ENCODE assay signal across 21 cellular contexts in the genomic region with DNA sequence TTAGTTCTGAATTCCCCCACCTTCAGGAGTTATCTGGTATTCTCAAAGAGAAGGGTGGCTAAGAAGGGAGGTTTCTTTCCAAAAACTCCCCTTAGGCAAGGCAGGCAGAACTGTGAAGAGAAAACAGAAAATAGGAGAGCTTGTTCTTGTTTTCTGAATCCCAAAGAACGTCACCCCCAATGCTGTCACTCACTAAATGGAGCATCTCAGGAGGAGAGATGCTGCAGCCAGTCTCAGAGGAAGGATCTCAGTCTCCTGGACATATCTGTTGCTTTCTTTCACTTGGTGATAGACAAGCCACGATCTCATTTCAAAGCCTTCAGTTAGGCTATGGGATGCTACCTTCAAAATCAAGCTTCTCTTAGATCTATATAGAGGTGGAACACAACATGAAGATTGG. TPM values are rescaled to one million over a fixed set of nuclear protein-coding genes. Genes with fewer than 3 reads are reported as not detected.
DNase-seq lines count a peak whose midpoint lies in the region; ATAC-seq and TF ChIP-seq lines count a peak whose summit lies in the region.
"Had no signal": no experiment of that assay in that cellular context is flagged by ENCODE, and none has a peak within 500 bp of the region (broad histone marks: within the 10 kb centered on the region; RNA-seq: fewer than 3 reads in every experiment).

No MANE protein-coding gene starts in this region.

- intact Hi-C loops in natural killer cell (cut with micrococcal nuclease), result no loop called here
- intact Hi-C loops in activated T-helper 1 cell treated with anti-CD3 and anti-CD28 coated beads, Interleukin-12 subunit alpha, Interleukin-12 subunit beta, Interleukin-2, Interleukin-4 antibody, amounts not matched to agents 30 ng/mL and 10 ng/mL and 1 ng/mL, durations not matched to agents 14 hours and 24 hours and 36 hours (cut with micrococcal nuclease), result no loop called here

- no peaks in the 10 kb centered on the region for H3K27me3 Mint-ChIP-seq in T-helper 1 cell treated with Interleukin-12 subunit alpha and Interleukin-12 subunit beta and Interleukin-4 antibody, amounts not matched to agents 30 μg/mL and 1 μg/mL, for 36 hours (ENCODE audit: low read depth)
- peaks cover 0 to 3% of the 10 kb centered on the region in 2 donors for H3K27me3 Mint-ChIP-seq in natural killer cell treated with Interleukin-12 subunit alpha and Interleukin-12 subunit beta and Interleukin-15 and Interleukin-18, amount 100 ng/mL, for 72 hours
- peaks cover 0 to 1% of the 10 kb centered on the region in 2 donors for H3K27me3 Mint-ChIP-seq in natural killer cell (ENCODE audit: low read depth in 2 of 2)
- H3K27me3 Mint-ChIP-seq in activated T-helper 1 cell treated with anti-CD3 and anti-CD28 coated beads, Interleukin-12 subunit alpha, Interleukin-12 subunit beta, Interleukin-2, Interleukin-4 antibody, amounts not matched to agents 30 ng/mL and 10 ng/mL and 1 ng/mL, durations not matched to agents 14 hours and 24 hours and 36 hours (ENCODE audit: insufficient read depth), result no peaks in the 10 kb centered on the region
- H3K27me3 Mint-ChIP-seq in stimulated activated memory B cell treated with anti-CD40 and anti-IgM and Interleukin-4, amounts not matched to agents 10 μg/mL and 1 μg/mL and 100 μg/mL, for 72 hours, result peaks cover 17% of the 10 kb centered on the region
- H3K27me3 Mint-ChIP-seq: CD4-positive, CD25-positive, alpha-beta regulatory T cell had no signal

- no peak overlapping the region for H3K4me3 Mint-ChIP-seq in T-helper 1 cell treated with Interleukin-12 subunit alpha and Interleukin-12 subunit beta and Interleukin-4 antibody, amounts not matched to agents 30 μg/mL and 1 μg/mL, for 36 hours
- peak overlapping the region; percentile 59 for H3K4me3 Mint-ChIP-seq in natural killer cell treated with Interleukin-12 subunit alpha and Interleukin-12 subunit beta and Interleukin-15 and Interleukin-18, amount 100 ng/mL, for 72 hours
- no peak overlapping the region for H3K4me3 Mint-ChIP-seq in natural killer cell
- peak overlapping the region; percentile 27 for H3K4me3 Mint-ChIP-seq in activated T-helper 1 cell treated with anti-CD3 and anti-CD28 coated beads, Interleukin-12 subunit alpha, Interleukin-12 subunit beta, Interleukin-2, Interleukin-4 antibody, amounts not matched to agents 30 ng/mL and 10 ng/mL and 1 ng/mL, durations not matched to agents 14 hours and 24 hours and 36 hours
- H3K4me3 Mint-ChIP-seq in stimulated activated memory B cell treated with anti-CD40 and anti-IgM and Interleukin-4, amounts not matched to agents 10 μg/mL and 1 μg/mL and 100 μg/mL, for 72 hours, result no peak overlapping the region
- H3K4me3 Mint-ChIP-seq: CD4-positive, CD25-positive, alpha-beta regulatory T cell; HFFc6 had no signal

- DNase-seq in T-helper 1 cell (no peak), natural killer cell (no peak), NCI-H69 (lab: John Stamatoyannopoulos, UW) (no peak)
- DNase-seq in natural killer cell treated with Interleukin-12 subunit alpha and Interleukin-12 subunit beta and Interleukin-15 and Interleukin-18, amount 100 ng/mL, for 72 hours (ENCODE audit: low spot score), result no peak
- no peak for DNase-seq in activated T-helper 1 cell treated with anti-CD3 and anti-CD28 coated beads, Interleukin-12 subunit alpha, Interleukin-12 subunit beta, Interleukin-2, Interleukin-4 antibody, amounts not matched to agents 30 ng/mL and 10 ng/mL and 1 ng/mL, durations not matched to agents 14 hours and 24 hours and 36 hours (ENCODE audit: low spot score)
- DNase-seq: Caco-2; CD4-positive, CD25-positive, alpha-beta regulatory T cell; DMS153; GF-D8; H7; HFFc6; KG1; NCI-H1417 treated with DMSO at 0.1 percent for 48 hours; NCI-H187 treated with DMSO at 0.1 percent for 48 hours; NCI-H2227 treated with DMSO at 0.1 percent for 48 hours; NCI-H524; SJCRH30 had no signal

- H3K36me3 Mint-ChIP-seq in T-helper 1 cell treated with Interleukin-12 subunit alpha and Interleukin-12 subunit beta and Interleukin-4 antibody, amounts not matched to agents 30 μg/mL and 1 μg/mL, for 36 hours (ENCODE audit: low read depth), result no peaks in the 10 kb centered on the region
- no peaks in the 10 kb centered on the region for H3K36me3 Mint-ChIP-seq in natural killer cell treated with Interleukin-12 subunit alpha and Interleukin-12 subunit beta and Interleukin-15 and Interleukin-18, amount 100 ng/mL, for 72 hours
- H3K36me3 Mint-ChIP-seq in natural killer cell, result no peaks in the 10 kb centered on the region
- H3K36me3 Mint-ChIP-seq in activated T-helper 1 cell treated with anti-CD3 and anti-CD28 coated beads, Interleukin-12 subunit alpha, Interleukin-12 subunit beta, Interleukin-2, Interleukin-4 antibody, amounts not matched to agents 30 ng/mL and 10 ng/mL and 1 ng/mL, durations not matched to agents 14 hours and 24 hours and 36 hours (ENCODE audit: low read depth), result no peaks in the 10 kb centered on the region
- H3K36me3 Mint-ChIP-seq in stimulated activated memory B cell treated with anti-CD40 and anti-IgM and Interleukin-4, amounts not matched to agents 10 μg/mL and 1 μg/mL and 100 μg/mL, for 72 hours, result no peaks in the 10 kb centered on the region
- H3K36me3 Mint-ChIP-seq: CD4-positive, CD25-positive, alpha-beta regulatory T cell had no signal

- peak overlapping the region; percentile 41 for H3K27ac Mint-ChIP-seq in T-helper 1 cell treated with Interleukin-12 subunit alpha and Interleukin-12 subunit beta and Interleukin-4 antibody, amounts not matched to agents 30 μg/mL and 1 μg/mL, for 36 hours
- H3K27ac Mint-ChIP-seq in natural killer cell treated with Interleukin-12 subunit alpha and Interleukin-12 subunit beta and Interleukin-15 and Interleukin-18, amount 100 ng/mL, for 72 hours, result peak overlapping the region; percentile 20 to 95
- H3K27ac Mint-ChIP-seq in natural killer cell, result no peak overlapping the region
- peak overlapping the region; percentile 84 for H3K27ac Mint-ChIP-seq in activated T-helper 1 cell treated with anti-CD3 and anti-CD28 coated beads, Interleukin-12 subunit alpha, Interleukin-12 subunit beta, Interleukin-2, Interleukin-4 antibody, amounts not matched to agents 30 ng/mL and 10 ng/mL and 1 ng/mL, durations not matched to agents 14 hours and 24 hours and 36 hours
- H3K27ac Mint-ChIP-seq in stimulated activated memory B cell treated with anti-CD40 and anti-IgM and Interleukin-4, amounts not matched to agents 10 μg/mL and 1 μg/mL and 100 μg/mL, for 72 hours, result peak overlapping the region; percentile 21
- H3K27ac Mint-ChIP-seq: HFFc6 had no signal

- H3K4me1 Mint-ChIP-seq in T-helper 1 cell treated with Interleukin-12 subunit alpha and Interleukin-12 subunit beta and Interleukin-4 antibody, amounts not matched to agents 30 μg/mL and 1 μg/mL, for 36 hours (ENCODE audit: low read depth), result peaks cover 50% of the 10 kb centered on the region
- peaks cover 39 to 51% of the 10 kb centered on the region in 2 donors for H3K4me1 Mint-ChIP-seq in natural killer cell treated with Interleukin-12 subunit alpha and Interleukin-12 subunit beta and Interleukin-15 and Interleukin-18, amount 100 ng/mL, for 72 hours (ENCODE audit: low read depth in 2 of 2)
- peaks cover 4 to 5% of the 10 kb centered on the region in 2 donors for H3K4me1 Mint-ChIP-seq in natural killer cell
- peaks cover 76% of the 10 kb centered on the region for H3K4me1 Mint-ChIP-seq in activated T-helper 1 cell treated with anti-CD3 and anti-CD28 coated beads, Interleukin-12 subunit alpha, Interleukin-12 subunit beta, Interleukin-2, Interleukin-4 antibody, amounts not matched to agents 30 ng/mL and 10 ng/mL and 1 ng/mL, durations not matched to agents 14 hours and 24 hours and 36 hours (ENCODE audit: low read depth)
- peaks cover 33% of the 10 kb centered on the region for H3K4me1 Mint-ChIP-seq in stimulated activated memory B cell treated with anti-CD40 and anti-IgM and Interleukin-4, amounts not matched to agents 10 μg/mL and 1 μg/mL and 100 μg/mL, for 72 hours

- ATAC-seq in natural killer cell treated with Interleukin-12 subunit alpha and Interleukin-12 subunit beta and Interleukin-15 and Interleukin-18, amount 100 ng/mL, for 72 hours, result no peak
- no peak for ATAC-seq in natural killer cell
- no peak for ATAC-seq in stimulated activated memory B cell treated with anti-CD40 and anti-IgM and Interleukin-4, amounts not matched to agents 10 μg/mL and 1 μg/mL and 100 μg/mL, for 72 hours
- ATAC-seq in GM18498 (IDR thresholded peaks at IDR 0.05; ENCODE audit: unreplicated experiment), result no peak
- ATAC-seq: HepG2 had no signal

- no peaks in the 10 kb centered on the region for H3K9me3 Mint-ChIP-seq in T-helper 1 cell treated with Interleukin-12 subunit alpha and Interleukin-12 subunit beta and Interleukin-4 antibody, amounts not matched to agents 30 μg/mL and 1 μg/mL, for 36 hours
- H3K9me3 Mint-ChIP-seq in natural killer cell treated with Interleukin-12 subunit alpha and Interleukin-12 subunit beta and Interleukin-15 and Interleukin-18, amount 100 ng/mL, for 72 hours, result peaks cover 6% of the 10 kb centered on the region
- H3K9me3 Mint-ChIP-seq in natural killer cell, result no peaks in the 10 kb centered on the region
- H3K9me3 Mint-ChIP-seq in activated T-helper 1 cell treated with anti-CD3 and anti-CD28 coated beads, Interleukin-12 subunit alpha, Interleukin-12 subunit beta, Interleukin-2, Interleukin-4 antibody, amounts not matched to agents 30 ng/mL and 10 ng/mL and 1 ng/mL, durations not matched to agents 14 hours and 24 hours and 36 hours, result peaks cover 8% of the 10 kb centered on the region
- no peaks in the 10 kb centered on the region for H3K9me3 Mint-ChIP-seq in stimulated activated memory B cell treated with anti-CD40 and anti-IgM and Interleukin-4, amounts not matched to agents 10 μg/mL and 1 μg/mL and 100 μg/mL, for 72 hours
- H3K9me3 Mint-ChIP-seq: CD4-positive, CD25-positive, alpha-beta regulatory T cell; HFFc6 had no signal

- no peak for TF ChIP-seq CTCF in natural killer cell (IDR thresholded peaks at IDR 0.05)

RNA-seq across cellular contexts. Expression of a gene that starts 16.1 kb away (rescaled TPM):
- total RNA-seq in natural killer cell treated with Interleukin-12 subunit alpha and Interleukin-12 subunit beta and Interleukin-15 and Interleukin-18, amount 100 ng/mL, for 72 hours, result 100 to 1,000 TPM in 1 of 2 donors, 10 to 100 TPM in 1; 66.1 to 145 TPM
- 1 to 10 TPM in 2 of 3 donors, under 1 TPM in 1; 0.40 to 3.5 (median 1.3) TPM for total RNA-seq in natural killer cell
- 57.3 and 60.4 TPM in 2 replicates for total RNA-seq in activated T-helper 1 cell treated with anti-CD3 and anti-CD28 coated beads, Interleukin-12 subunit alpha, Interleukin-12 subunit beta, Interleukin-2, Interleukin-4 antibody, amounts not matched to agents 30 ng/mL and 10 ng/mL and 1 ng/mL, durations not matched to agents 14 hours and 24 hours and 36 hours

Comparison
In these comparisons a context has a peak if more than half of its experiments do, and no peak if none do; other contexts are left out.
1. H3K27ac Mint-ChIP-seq: peak in T-helper 1 cell treated with Interleukin-12 subunit alpha and Interleukin-12 subunit beta and Interleukin-4 antibody, amounts not matched to agents 30 μg/mL and 1 μg/mL, for 36 hours (single experiment), natural killer cell treated with Interleukin-12 subunit alpha and Interleukin-12 subunit beta and Interleukin-15 and Interleukin-18, amount 100 ng/mL, for 72 hours (2 of 2), activated T-helper 1 cell treated with anti-CD3 and anti-CD28 coated beads, Interleukin-12 subunit alpha, Interleukin-12 subunit beta, Interleukin-2, Interleukin-4 antibody, amounts not matched to agents 30 ng/mL and 10 ng/mL and 1 ng/mL, durations not matched to agents 14 hours and 24 hours and 36 hours (single experiment) and stimulated activated memory B cell treated with anti-CD40 and anti-IgM and Interleukin-4, amounts not matched to agents 10 μg/mL and 1 μg/mL and 100 μg/mL, for 72 hours (single experiment); none in natural killer cell (0 of 2).
2. H3K4me3 Mint-ChIP-seq: peak in natural killer cell treated with Interleukin-12 subunit alpha and Interleukin-12 subunit beta and Interleukin-15 and Interleukin-18, amount 100 ng/mL, for 72 hours (single experiment) and activated T-helper 1 cell treated with anti-CD3 and anti-CD28 coated beads, Interleukin-12 subunit alpha, Interleukin-12 subunit beta, Interleukin-2, Interleukin-4 antibody, amounts not matched to agents 30 ng/mL and 10 ng/mL and 1 ng/mL, durations not matched to agents 14 hours and 24 hours and 36 hours (single experiment); none in T-helper 1 cell treated with Interleukin-12 subunit alpha and Interleukin-12 subunit beta and Interleukin-4 antibody, amounts not matched to agents 30 μg/mL and 1 μg/mL, for 36 hours (single experiment), natural killer cell (single experiment) and stimulated activated memory B cell treated with anti-CD40 and anti-IgM and Interleukin-4, amounts not matched to agents 10 μg/mL and 1 μg/mL and 100 μg/mL, for 72 hours (single experiment).
3. RNA of a gene that starts 16.1 kb away (total RNA-seq): 66.1 to 145 TPM in natural killer cell treated with Interleukin-12 subunit alpha and Interleukin-12 subunit beta and Interleukin-15 and Interleukin-18, amount 100 ng/mL, for 72 hours and 57.3 to 60.4 TPM in activated T-helper 1 cell treated with anti-CD3 and anti-CD28 coated beads, Interleukin-12 subunit alpha, Interleukin-12 subunit beta, Interleukin-2, Interleukin-4 antibody, amounts not matched to agents 30 ng/mL and 10 ng/mL and 1 ng/mL, durations not matched to agents 14 hours and 24 hours and 36 hours; 0.40 to 3.5 TPM in natural killer cell; every median in the first group is over 10 times any median in the second.